In genomic region chr5:55227738-55228430, GRCh38 we compare ENCODE assay signal across 8 cellular contexts. TPM values are rescaled to one million over a fixed set of nuclear protein-coding genes. Genes with fewer than 3 reads are reported as not detected.
DNase-seq lines count a peak whose midpoint lies in the region; ATAC-seq and TF ChIP-seq lines count a peak whose summit lies in the region.

No MANE protein-coding gene starts in this region.

- H3K4me3 Mint-ChIP-seq in activated CD4-positive, alpha-beta T cell treated with anti-CD3 and anti-CD28 coated beads, Interleukin-2, amount 10 ng/mL, durations not matched to agents 24 days and 14 days: peak overlapping the region; percentile 70

- peak overlapping the region; percentile 74 for H3K27ac Mint-ChIP-seq in activated CD4-positive, alpha-beta T cell treated with anti-CD3 and anti-CD28 coated beads, Interleukin-2, amount 10 ng/mL, durations not matched to agents 24 days and 14 days

- H3K27me3 ChIP-seq in WERI-Rb-1 (ENCODE audit: insufficient read depth, low read depth, severe bottlenecking) (peaks cover 58% of the 10 kb centered on the region), subcutaneous abdominal adipose tissue (ENCODE audit: control insufficient read depth in 5 of 5, insufficient read depth in 4 of 5, low read length in 5 of 5) (peaks cover 54 to 96% (median 90%) of the 10 kb centered on the region in 5 donors)

- H3K9me3 ChIP-seq in WERI-Rb-1 (ENCODE audit: severe bottlenecking): no peaks in the 10 kb centered on the region
- H3K9me3 ChIP-seq in iPS-18c (ENCODE audit: control insufficient read depth, insufficient read depth, low read length): no peaks in the 10 kb centered on the region
- peaks cover 0 to 4% (median 0%) of the 10 kb centered on the region in 5 donors for H3K9me3 ChIP-seq in subcutaneous abdominal adipose tissue (ENCODE audit: control insufficient read depth in 5 of 5, low read length in 5 of 5)

- H3K4me1 Mint-ChIP-seq in activated CD4-positive, alpha-beta T cell treated with anti-CD3 and anti-CD28 coated beads, Interleukin-2, amount 10 ng/mL, durations not matched to agents 24 days and 14 days: peaks cover 37% of the 10 kb centered on the region

- H3K27ac ChIP-seq in WERI-Rb-1 (no peak overlapping the region), subcutaneous abdominal adipose tissue (ENCODE audit: low read depth, low read length) (no peak overlapping the region)

- intact Hi-C loops in activated CD4-positive, alpha-beta T cell treated with anti-CD3 and anti-CD28 coated beads, Interleukin-2, amount 10 ng/mL, durations not matched to agents 24 days and 14 days (cut with micrococcal nuclease): no loop called here

- no peak overlapping the region for H3K9ac ChIP-seq in subcutaneous abdominal adipose tissue (ENCODE audit: low read length in 5 of 5)

- no peaks in the 10 kb centered on the region for H3K36me3 ChIP-seq in WERI-Rb-1
- no peaks in the 10 kb centered on the region for H3K36me3 ChIP-seq in subcutaneous abdominal adipose tissue (ENCODE audit: control insufficient read depth in 5 of 5, insufficient read depth in 5 of 5, low read length in 5 of 5)

- peaks cover 2% of the 10 kb centered on the region for H3K36me3 Mint-ChIP-seq in activated CD4-positive, alpha-beta T cell treated with anti-CD3 and anti-CD28 coated beads, Interleukin-2, amount 10 ng/mL, durations not matched to agents 24 days and 14 days (ENCODE audit: low read depth)

- no peaks in the 10 kb centered on the region for H3K9me3 Mint-ChIP-seq in activated CD4-positive, alpha-beta T cell treated with anti-CD3 and anti-CD28 coated beads, Interleukin-2, amount 10 ng/mL, durations not matched to agents 24 days and 14 days

- H3K4me1 ChIP-seq in subcutaneous abdominal adipose tissue (ENCODE audit: control insufficient read depth in 5 of 5, insufficient read depth in 5 of 5, low read length in 5 of 5): peaks cover 5 to 48% (median 46%) of the 10 kb centered on the region in 5 donors

- DNase-seq in activated CD4-positive, alpha-beta T cell treated with anti-CD3 and anti-CD28 coated beads, Interleukin-2, amount 10 ng/mL, durations not matched to agents 24 days and 14 days: no peak
- DNase-seq in activated CD4-positive, alpha-beta T cell treated with anti-CD3 and anti-CD28 coated beads for 4 hours: no peak
- no peak for DNase-seq in WERI-Rb-1
- no peak for DNase-seq in effector CD8-positive, alpha-beta T cell (lab: John Stamatoyannopoulos, UW)

- ATAC-seq in GM19463 (IDR thresholded peaks at IDR 0.05; ENCODE audit: unreplicated experiment) (no peak), GM18868 (IDR thresholded peaks at IDR 0.05; ENCODE audit: unreplicated experiment) (no peak)

- H3K4me3 ChIP-seq in WERI-Rb-1 (ENCODE audit: low read depth, low read length) (peak overlapping the region; percentile 58), iPS-18c (ENCODE audit: insufficient read depth, low read depth, low read length) (peak overlapping the region; percentile 55; the same call in 1 of the 2 replicates), subcutaneous abdominal adipose tissue (ENCODE audit: low read depth in 1 of 5, low read length in 5 of 5) (peak overlapping the region; percentile 44 to 75 (median 59))

- H3K27me3 Mint-ChIP-seq in activated CD4-positive, alpha-beta T cell treated with anti-CD3 and anti-CD28 coated beads, Interleukin-2, amount 10 ng/mL, durations not matched to agents 24 days and 14 days: peaks cover 88% of the 10 kb centered on the region

- no peak for TF ChIP-seq CTCF in WERI-Rb-1 (IDR thresholded peaks at IDR 0.05; ENCODE audit: low read depth, low read length)

RNA-seq across cellular contexts. Expression of gene MCIDAS, which starts 0.8 kb away (rescaled TPM):
- total RNA-seq in activated CD4-positive, alpha-beta T cell treated with anti-CD3 and anti-CD28 coated beads, Interleukin-2, amount 10 ng/mL, durations not matched to agents 24 days and 14 days: not detected in 2 replicates

RNA-seq across cellular contexts. Expression of gene CCNO, which starts 5.5 kb away (rescaled TPM):
- 0.26 TPM in 1 of 2 replicates, not detected in the other for total RNA-seq in activated CD4-positive, alpha-beta T cell treated with anti-CD3 and anti-CD28 coated beads, Interleukin-2, amount 10 ng/mL, durations not matched to agents 24 days and 14 days

RNA-seq across cellular contexts. Expression of gene CDC20B, which starts 54.9 kb away (rescaled TPM):
- not detected in 2 replicates for total RNA-seq in activated CD4-positive, alpha-beta T cell treated with anti-CD3 and anti-CD28 coated beads, Interleukin-2, amount 10 ng/mL, durations not matched to agents 24 days and 14 days
